In the genomic region with DNA sequence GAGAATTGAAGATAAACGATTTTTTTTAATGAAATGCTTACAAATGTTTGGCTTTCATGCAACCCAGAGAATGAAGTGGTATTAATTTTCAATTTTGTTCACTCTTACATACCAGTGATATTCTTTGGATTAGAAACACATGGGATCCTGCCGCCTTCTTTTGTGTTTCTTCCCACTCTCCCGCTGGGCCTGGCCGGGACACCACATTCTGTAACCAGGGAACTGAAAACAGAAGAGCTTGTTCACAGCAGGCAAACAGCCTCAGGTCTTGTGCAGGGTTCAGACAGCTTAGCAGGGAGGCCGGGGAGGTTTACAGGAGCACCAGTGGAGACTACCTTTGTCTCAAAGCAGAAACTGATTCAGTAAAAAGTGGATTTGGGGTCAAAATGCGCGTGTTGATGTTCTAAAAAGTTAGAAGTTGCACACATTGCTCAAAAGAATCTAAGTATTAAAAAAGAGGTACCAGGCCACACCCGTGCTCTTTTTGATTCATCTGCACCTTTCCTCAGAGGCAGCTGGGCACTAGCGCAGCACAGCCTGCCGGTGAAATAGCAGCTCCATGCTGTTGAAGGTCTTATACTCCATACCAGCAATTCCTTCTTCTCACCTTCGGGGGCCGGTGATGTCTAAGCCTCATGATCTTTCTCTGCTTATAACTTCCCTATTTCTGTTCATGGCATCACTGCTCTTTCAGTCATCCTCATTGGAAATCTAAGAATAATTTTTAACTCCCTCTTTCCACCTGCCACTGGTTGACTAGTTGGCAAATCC, we compare ENCODE assay signal across 1 cellular context.
TF ChIP-seq lines count a peak whose summit lies in the region.

No MANE protein-coding gene starts in this region.

TF ChIP-seq in WTC11, 78 proteins besides CTCF, POLR2A, EP300 and RAD21 (continued from another document):
- TF ChIP-seq, protein P1, sequence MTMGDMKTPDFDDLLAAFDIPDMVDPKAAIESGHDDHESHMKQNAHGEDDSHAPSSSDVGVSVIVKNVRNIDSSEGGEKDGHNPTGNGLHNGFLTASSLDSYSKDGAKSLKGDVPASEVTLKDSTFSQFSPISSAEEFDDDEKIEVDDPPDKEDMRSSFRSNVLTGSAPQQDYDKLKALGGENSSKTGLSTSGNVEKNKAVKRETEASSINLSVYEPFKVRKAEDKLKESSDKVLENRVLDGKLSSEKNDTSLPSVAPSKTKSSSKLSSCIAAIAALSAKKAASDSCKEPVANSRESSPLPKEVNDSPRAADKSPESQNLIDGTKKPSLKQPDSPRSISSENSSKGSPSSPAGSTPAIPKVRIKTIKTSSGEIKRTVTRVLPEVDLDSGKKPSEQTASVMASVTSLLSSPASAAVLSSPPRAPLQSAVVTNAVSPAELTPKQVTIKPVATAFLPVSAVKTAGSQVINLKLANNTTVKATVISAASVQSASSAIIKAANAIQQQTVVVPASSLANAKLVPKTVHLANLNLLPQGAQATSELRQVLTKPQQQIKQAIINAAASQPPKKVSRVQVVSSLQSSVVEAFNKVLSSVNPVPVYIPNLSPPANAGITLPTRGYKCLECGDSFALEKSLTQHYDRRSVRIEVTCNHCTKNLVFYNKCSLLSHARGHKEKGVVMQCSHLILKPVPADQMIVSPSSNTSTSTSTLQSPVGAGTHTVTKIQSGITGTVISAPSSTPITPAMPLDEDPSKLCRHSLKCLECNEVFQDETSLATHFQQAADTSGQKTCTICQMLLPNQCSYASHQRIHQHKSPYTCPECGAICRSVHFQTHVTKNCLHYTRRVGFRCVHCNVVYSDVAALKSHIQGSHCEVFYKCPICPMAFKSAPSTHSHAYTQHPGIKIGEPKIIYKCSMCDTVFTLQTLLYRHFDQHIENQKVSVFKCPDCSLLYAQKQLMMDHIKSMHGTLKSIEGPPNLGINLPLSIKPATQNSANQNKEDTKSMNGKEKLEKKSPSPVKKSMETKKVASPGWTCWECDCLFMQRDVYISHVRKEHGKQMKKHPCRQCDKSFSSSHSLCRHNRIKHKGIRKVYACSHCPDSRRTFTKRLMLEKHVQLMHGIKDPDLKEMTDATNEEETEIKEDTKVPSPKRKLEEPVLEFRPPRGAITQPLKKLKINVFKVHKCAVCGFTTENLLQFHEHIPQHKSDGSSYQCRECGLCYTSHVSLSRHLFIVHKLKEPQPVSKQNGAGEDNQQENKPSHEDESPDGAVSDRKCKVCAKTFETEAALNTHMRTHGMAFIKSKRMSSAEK (CRISPR knock-in tag; IDR thresholded peaks at IDR 0.05; ENCODE audit: borderline replicate concordance) = no peak
- TF ChIP-seq, protein P2, sequence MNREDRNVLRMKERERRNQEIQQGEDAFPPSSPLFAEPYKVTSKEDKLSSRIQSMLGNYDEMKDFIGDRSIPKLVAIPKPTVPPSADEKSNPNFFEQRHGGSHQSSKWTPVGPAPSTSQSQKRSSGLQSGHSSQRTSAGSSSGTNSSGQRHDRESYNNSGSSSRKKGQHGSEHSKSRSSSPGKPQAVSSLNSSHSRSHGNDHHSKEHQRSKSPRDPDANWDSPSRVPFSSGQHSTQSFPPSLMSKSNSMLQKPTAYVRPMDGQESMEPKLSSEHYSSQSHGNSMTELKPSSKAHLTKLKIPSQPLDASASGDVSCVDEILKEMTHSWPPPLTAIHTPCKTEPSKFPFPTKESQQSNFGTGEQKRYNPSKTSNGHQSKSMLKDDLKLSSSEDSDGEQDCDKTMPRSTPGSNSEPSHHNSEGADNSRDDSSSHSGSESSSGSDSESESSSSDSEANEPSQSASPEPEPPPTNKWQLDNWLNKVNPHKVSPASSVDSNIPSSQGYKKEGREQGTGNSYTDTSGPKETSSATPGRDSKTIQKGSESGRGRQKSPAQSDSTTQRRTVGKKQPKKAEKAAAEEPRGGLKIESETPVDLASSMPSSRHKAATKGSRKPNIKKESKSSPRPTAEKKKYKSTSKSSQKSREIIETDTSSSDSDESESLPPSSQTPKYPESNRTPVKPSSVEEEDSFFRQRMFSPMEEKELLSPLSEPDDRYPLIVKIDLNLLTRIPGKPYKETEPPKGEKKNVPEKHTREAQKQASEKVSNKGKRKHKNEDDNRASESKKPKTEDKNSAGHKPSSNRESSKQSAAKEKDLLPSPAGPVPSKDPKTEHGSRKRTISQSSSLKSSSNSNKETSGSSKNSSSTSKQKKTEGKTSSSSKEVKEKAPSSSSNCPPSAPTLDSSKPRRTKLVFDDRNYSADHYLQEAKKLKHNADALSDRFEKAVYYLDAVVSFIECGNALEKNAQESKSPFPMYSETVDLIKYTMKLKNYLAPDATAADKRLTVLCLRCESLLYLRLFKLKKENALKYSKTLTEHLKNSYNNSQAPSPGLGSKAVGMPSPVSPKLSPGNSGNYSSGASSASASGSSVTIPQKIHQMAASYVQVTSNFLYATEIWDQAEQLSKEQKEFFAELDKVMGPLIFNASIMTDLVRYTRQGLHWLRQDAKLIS (CRISPR knock-in tag; IDR thresholded peaks at IDR 0.05; ENCODE audit: borderline replicate concordance) = no peak
- TF ChIP-seq JUN (CRISPR knock-in tag; IDR thresholded peaks at IDR 0.05) = no peak
- no peak for TF ChIP-seq NFYB (CRISPR knock-in tag; conservative IDR thresholded peaks at IDR 0.05; ENCODE audit: low read depth)
- no peak for TF ChIP-seq OVOL2 (CRISPR knock-in tag; IDR thresholded peaks at IDR 0.05; ENCODE audit: borderline replicate concordance)
- TF ChIP-seq, protein P3, sequence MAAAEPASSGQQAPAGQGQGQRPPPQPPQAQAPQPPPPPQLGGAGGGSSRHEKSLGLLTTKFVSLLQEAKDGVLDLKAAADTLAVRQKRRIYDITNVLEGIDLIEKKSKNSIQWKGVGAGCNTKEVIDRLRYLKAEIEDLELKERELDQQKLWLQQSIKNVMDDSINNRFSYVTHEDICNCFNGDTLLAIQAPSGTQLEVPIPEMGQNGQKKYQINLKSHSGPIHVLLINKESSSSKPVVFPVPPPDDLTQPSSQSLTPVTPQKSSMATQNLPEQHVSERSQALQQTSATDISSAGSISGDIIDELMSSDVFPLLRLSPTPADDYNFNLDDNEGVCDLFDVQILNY (CRISPR knock-in tag; IDR thresholded peaks at IDR 0.05) = no peak
TF ChIP-seq in WTC11: peak in this region for 2.
